In genomic region chr2:47269316-47270232, GRCh38 we compare ENCODE assay signal across 11 cellular contexts.
A peak's percentile ranks its signal among the peaks of the same experiment; 100 is the strongest.
DNase-seq lines count a peak whose midpoint lies in the region; ATAC-seq and TF ChIP-seq lines count a peak whose summit lies in the region.
"Had no signal": no experiment of that assay in that cellular context is flagged by ENCODE, and none has a peak within 500 bp of the region (broad histone marks: within the 10 kb centered on the region; RNA-seq: fewer than 3 reads in every experiment).

No MANE protein-coding gene starts in this region.

- ATAC-seq in esophagus mucosa (peak; percentile 84), HG03280 (IDR thresholded peaks at IDR 0.05; ENCODE audit: unreplicated experiment) (no peak)
- no peak for ATAC-seq in activated T-cell treated with anti-CD3 and anti-CD28 coated beads, Interleukin-2, amount 50 U/mL, for 4 hours

- peak overlapping the region; percentile 65 for H3K4me2 ChIP-seq in PC-9

- TF ChIP-seq CTCF in AG09309 (IDR thresholded peaks at IDR 0.05; ENCODE audit: control insufficient read depth, insufficient read depth, low read depth, low read length, missing control alignments) (no peak), PC-9 (conservative IDR thresholded peaks at IDR 0.05) (no peak)

- no peak overlapping the region for H3K4me3 Mint-ChIP-seq in activated T-cell treated with anti-CD3 and anti-CD28 coated beads, Interleukin-2, amount 50 U/mL, for 4 hours
- H3K4me3 Mint-ChIP-seq: activated naive CD4-positive, alpha-beta T cell treated with anti-CD3 and anti-CD28 coated beads for 36 hours had no signal

- no peaks in the 10 kb centered on the region for H3K9me3 Mint-ChIP-seq in activated T-cell treated with anti-CD3 and anti-CD28 coated beads, Interleukin-2, amount 50 U/mL, for 4 hours
- H3K9me3 Mint-ChIP-seq: activated naive CD4-positive, alpha-beta T cell treated with anti-CD3 and anti-CD28 coated beads for 36 hours had no signal

- H3K36me3 Mint-ChIP-seq in activated T-cell treated with anti-CD3 and anti-CD28 coated beads, Interleukin-2, amount 50 U/mL, for 4 hours (ENCODE audit: insufficient read depth), result no peaks in the 10 kb centered on the region

- peak; percentile 95 for DNase-seq in AG09309 (ENCODE audit: low read depth)
- peak; percentile 87 to 100 for DNase-seq in PC-9
- peak; percentile 94 for DNase-seq in non-pigmented ciliary epithelial cell (ENCODE audit: low read depth)
- no peak for DNase-seq in activated T-cell treated with anti-CD3 and anti-CD28 coated beads, Interleukin-2, amount 50 U/mL, for 4 hours
- no peak for DNase-seq in ureter (ENCODE audit: low spot score)
- DNase-seq in middle frontal gyrus (ENCODE audit: extremely low spot score, low spot score), result no peak
- DNase-seq: activated naive CD4-positive, alpha-beta T cell treated with anti-CD3 and anti-CD28 coated beads for 36 hours; NCI-H748 treated with DMSO at 0.1 percent for 48 hours had no signal

- intact Hi-C loops in PC-9 (cut with micrococcal nuclease; ENCODE audit: unreplicated experiment), result loop anchor here (1.0 kb wide), 3 partner anchors 19 to 253 kb away; no protein-coding TSS in a partner anchor

- peaks cover 86% of the 10 kb centered on the region for H3K4me1 ChIP-seq in PC-9 (replicated peaks; ENCODE audit: insufficient read depth)

- H3K9me2 ChIP-seq in PC-9 (ENCODE audit: insufficient read depth), result no peaks in the 10 kb centered on the region

- peaks cover 59% of the 10 kb centered on the region for H3F3A ChIP-seq in PC-9 (ENCODE audit: insufficient read depth, low read depth)

- POLR2A ChIA-PET in PC-9 (lab: Charles Lee; ENCODE audit: unreplicated experiment), result interaction anchor here (0.7 kb wide), 2 partner anchors 174 to 236 kb away, joined by 6 to 7 read pairs; no protein-coding TSS in a partner anchor

- H2AFZ ChIP-seq in PC-9, result 0 out of 2 replicates have a peak overlapping the region, but pooled peaks have one; percentile 45

- no peaks in the 10 kb centered on the region for H3K27me3 Mint-ChIP-seq in activated T-cell treated with anti-CD3 and anti-CD28 coated beads, Interleukin-2, amount 50 U/mL, for 4 hours (ENCODE audit: low read depth)

- no peaks in the 10 kb centered on the region for H3K27me3 ChIP-seq in PC-9 (ENCODE audit: insufficient read depth, low read depth)
- H3K27me3 ChIP-seq: neutrophil had no signal

- peaks cover 2% of the 10 kb centered on the region for H3K4me1 Mint-ChIP-seq in activated T-cell treated with anti-CD3 and anti-CD28 coated beads, Interleukin-2, amount 50 U/mL, for 4 hours (ENCODE audit: low read depth)

- no peaks in the 10 kb centered on the region for H3K36me3 ChIP-seq in PC-9 (ENCODE audit: low read depth)
- H3K36me3 ChIP-seq: neutrophil had no signal

- H4K20me1 ChIP-seq in PC-9 (ENCODE audit: insufficient read depth), result no peaks in the 10 kb centered on the region

- peak overlapping the region; percentile 99 for H3K27ac ChIP-seq in PC-9
- H3K27ac ChIP-seq: neutrophil had no signal

- H3K9me3 ChIP-seq in PC-9 (ENCODE audit: insufficient read depth, low read depth), result no peaks in the 10 kb centered on the region
- H3K9me3 ChIP-seq: neutrophil had no signal

- CTCF ChIA-PET in PC-9 (lab: Charles Lee), result interaction anchor here (0.6 to 0.7 kb wide), 2 partner anchors 97 to 103 kb away, joined by 3 to 4 read pairs; no protein-coding TSS in a partner anchor

- H3K4me3 ChIP-seq in AG09309 (ENCODE audit: control insufficient read depth, low read depth, low read length) (no peak overlapping the region), PC-9 (no peak overlapping the region)

- H3K79me2 ChIP-seq in PC-9 (ENCODE audit: low read depth), result no peaks in the 10 kb centered on the region

- TSS peak; percentile 41 for BruUV-seq in PC-9 (replicated peaks; lab: Mats Ljungman, UMichigan)

Comparison
In these comparisons a context has a peak if more than half of its experiments do, and no peak if none do; other contexts are left out.
1. DNase-seq: peak in AG09309 (single experiment), PC-9 (2 of 2) and non-pigmented ciliary epithelial cell (single experiment); none in activated T-cell treated with anti-CD3 and anti-CD28 coated beads, Interleukin-2, amount 50 U/mL, for 4 hours (single experiment), ureter (single experiment) and middle frontal gyrus (single experiment).